In the genomic region with DNA sequence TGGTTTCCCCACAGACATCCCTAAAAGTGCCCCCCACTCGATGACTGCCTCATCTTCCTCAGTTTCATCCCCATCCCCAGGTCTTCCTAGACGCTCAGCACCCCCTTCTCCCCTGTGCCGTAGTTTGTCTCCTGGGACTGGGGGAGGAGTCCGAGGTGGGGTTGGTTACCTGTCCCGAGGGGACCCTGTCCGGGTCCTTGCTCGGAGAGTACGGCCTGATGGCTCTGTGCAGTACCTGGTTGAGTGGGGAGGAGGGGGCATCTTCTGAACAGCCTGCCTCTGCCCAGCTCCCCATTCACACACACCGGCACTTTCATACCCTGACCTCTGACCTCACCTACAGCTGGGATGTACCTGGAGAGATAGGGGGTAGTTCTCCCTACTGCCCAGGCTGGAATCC, we compare ENCODE assay signal across 9 cellular contexts. TPM values are rescaled to one million over a fixed set of nuclear protein-coding genes. Genes with fewer than 3 reads are reported as not detected.
A peak's percentile ranks its signal among the peaks of the same experiment; 100 is the strongest.
DNase-seq lines count a peak whose midpoint lies in the region; ATAC-seq and TF ChIP-seq lines count a peak whose summit lies in the region.
"Had no signal": no experiment of that assay in that cellular context is flagged by ENCODE, and none has a peak within 500 bp of the region (broad histone marks: within the 10 kb centered on the region; RNA-seq: fewer than 3 reads in every experiment).

No MANE protein-coding gene starts in this region.

- H3K9me3 Mint-ChIP-seq in activated T-cell treated with anti-CD3 and anti-CD28 coated beads, Interleukin-2, amount 50 U/mL, for 24 hours = no peaks in the 10 kb centered on the region
- no peaks in the 10 kb centered on the region for H3K9me3 Mint-ChIP-seq in activated T-helper 1 cell treated with anti-CD3 and anti-CD28 coated beads, Interleukin-12 subunit alpha, Interleukin-12 subunit beta, Interleukin-2, Interleukin-4 antibody, amounts not matched to agents 30 ng/mL and 10 ng/mL and 1 ng/mL, durations not matched to agents 14 hours and 24 hours and 36 hours
- no peaks in the 10 kb centered on the region for H3K9me3 Mint-ChIP-seq in stimulated activated naive CD8-positive, alpha-beta T cell treated with anti-CD3 and anti-CD28 coated beads, Interleukin-15, amount 100 ng/mL, for 72 hours

- intact Hi-C loops in activated T-helper 1 cell treated with anti-CD3 and anti-CD28 coated beads, Interleukin-12 subunit alpha, Interleukin-12 subunit beta, Interleukin-2, Interleukin-4 antibody, amounts not matched to agents 30 ng/mL and 10 ng/mL and 1 ng/mL, durations not matched to agents 14 hours and 24 hours and 36 hours (cut with micrococcal nuclease) = loop anchor here (2.0 to 10.0 kb wide), 5 partner anchors 15 to 1241 kb away; partner anchors contain the start of genes AGPAT1, BRD2, LEMD2 and PSMB8

- POLR2A ChIA-PET in GM10248 (lab: Yijun Ruan, JAX) = interaction anchor here (0.6 kb wide), 1 partner anchor 103 kb away, joined by 3 read pairs; no protein-coding TSS in a partner anchor

- peaks cover 20% of the 10 kb centered on the region for H3K4me1 ChIP-seq in iPS-15b (ENCODE audit: control insufficient read depth, insufficient read depth, low read length)

- H3K36me3 ChIP-seq in iPS-15b (ENCODE audit: control insufficient read depth, insufficient read depth, low read length) = peaks cover 30% of the 10 kb centered on the region

- H3K4me1 Mint-ChIP-seq in activated T-cell treated with anti-CD3 and anti-CD28 coated beads, Interleukin-2, amount 50 U/mL, for 24 hours (ENCODE audit: low read depth) = peaks cover 76% of the 10 kb centered on the region
- peaks cover 74% of the 10 kb centered on the region for H3K4me1 Mint-ChIP-seq in activated T-helper 1 cell treated with anti-CD3 and anti-CD28 coated beads, Interleukin-12 subunit alpha, Interleukin-12 subunit beta, Interleukin-2, Interleukin-4 antibody, amounts not matched to agents 30 ng/mL and 10 ng/mL and 1 ng/mL, durations not matched to agents 14 hours and 24 hours and 36 hours (ENCODE audit: low read depth)
- peaks cover 74% of the 10 kb centered on the region for H3K4me1 Mint-ChIP-seq in stimulated activated naive CD8-positive, alpha-beta T cell treated with anti-CD3 and anti-CD28 coated beads, Interleukin-15, amount 100 ng/mL, for 72 hours

- H3K9ac ChIP-seq in iPS-15b (ENCODE audit: low read depth, low read length) = no peak overlapping the region

- H3K27me3 ChIP-seq in iPS-15b (ENCODE audit: control insufficient read depth, insufficient read depth, low read length) = no peaks in the 10 kb centered on the region

- CTCF ChIA-PET in GM10248 (lab: Yijun Ruan, JAX) = interaction anchor here (1.1 to 2.1 kb wide), 3 partner anchors 10 to 25 kb away, joined by 4 to 7 read pairs (median 6); partner anchors contain the start of gene KIFC1

- no peak for DNase-seq in activated T-cell treated with anti-CD3 and anti-CD28 coated beads, Interleukin-2, amount 50 U/mL, for 24 hours
- DNase-seq in activated T-cell treated with anti-CD3 and anti-CD28 coated beads, Interleukin-2, amount 50 U/mL, for 48 hours = no peak
- no peak for DNase-seq in activated T-helper 1 cell treated with anti-CD3 and anti-CD28 coated beads, Interleukin-12 subunit alpha, Interleukin-12 subunit beta, Interleukin-2, Interleukin-4 antibody, amounts not matched to agents 30 ng/mL and 10 ng/mL and 1 ng/mL, durations not matched to agents 14 hours and 24 hours and 36 hours (ENCODE audit: low spot score)
- no peak for DNase-seq in stimulated activated naive CD8-positive, alpha-beta T cell treated with anti-CD3 and anti-CD28 coated beads, Interleukin-15, amount 100 ng/mL, for 72 hours
- DNase-seq in GM10248 (ENCODE audit: extremely low spot score) = no peak
- no peak for DNase-seq in stimulated activated naive CD4-positive, alpha-beta T cell treated with Interleukin-2 at 50 U/mL for 16 hours (lab: John Stamatoyannopoulos, UW)
- DNase-seq: AML-193 had no signal

- H3K27me3 Mint-ChIP-seq in activated T-cell treated with anti-CD3 and anti-CD28 coated beads, Interleukin-2, amount 50 U/mL, for 24 hours = no peaks in the 10 kb centered on the region
- no peaks in the 10 kb centered on the region for H3K27me3 Mint-ChIP-seq in activated T-helper 1 cell treated with anti-CD3 and anti-CD28 coated beads, Interleukin-12 subunit alpha, Interleukin-12 subunit beta, Interleukin-2, Interleukin-4 antibody, amounts not matched to agents 30 ng/mL and 10 ng/mL and 1 ng/mL, durations not matched to agents 14 hours and 24 hours and 36 hours (ENCODE audit: insufficient read depth)
- no peaks in the 10 kb centered on the region for H3K27me3 Mint-ChIP-seq in stimulated activated naive CD8-positive, alpha-beta T cell treated with anti-CD3 and anti-CD28 coated beads, Interleukin-15, amount 100 ng/mL, for 72 hours

- H3K4me3 Mint-ChIP-seq in activated T-cell treated with anti-CD3 and anti-CD28 coated beads, Interleukin-2, amount 50 U/mL, for 24 hours = peak overlapping the region; percentile 96
- H3K4me3 Mint-ChIP-seq in activated T-helper 1 cell treated with anti-CD3 and anti-CD28 coated beads, Interleukin-12 subunit alpha, Interleukin-12 subunit beta, Interleukin-2, Interleukin-4 antibody, amounts not matched to agents 30 ng/mL and 10 ng/mL and 1 ng/mL, durations not matched to agents 14 hours and 24 hours and 36 hours = peak overlapping the region; percentile 95
- peak overlapping the region; percentile 94 to 96 for H3K4me3 Mint-ChIP-seq in stimulated activated naive CD8-positive, alpha-beta T cell treated with anti-CD3 and anti-CD28 coated beads, Interleukin-15, amount 100 ng/mL, for 72 hours

- TF ChIP-seq CTCF in GM10248 (IDR thresholded peaks at IDR 0.05; ENCODE audit: control extremely low read depth, extremely low read depth, low read depth, missing control alignments) = no peak

- no peak for ATAC-seq in stimulated activated naive CD8-positive, alpha-beta T cell treated with anti-CD3 and anti-CD28 coated beads, Interleukin-15, amount 100 ng/mL, for 72 hours
- no peak for ATAC-seq in HG02763 (IDR thresholded peaks at IDR 0.05; ENCODE audit: unreplicated experiment)

- peaks cover 61% of the 10 kb centered on the region for H3K36me3 Mint-ChIP-seq in activated T-cell treated with anti-CD3 and anti-CD28 coated beads, Interleukin-2, amount 50 U/mL, for 24 hours (ENCODE audit: low read depth)
- H3K36me3 Mint-ChIP-seq in activated T-helper 1 cell treated with anti-CD3 and anti-CD28 coated beads, Interleukin-12 subunit alpha, Interleukin-12 subunit beta, Interleukin-2, Interleukin-4 antibody, amounts not matched to agents 30 ng/mL and 10 ng/mL and 1 ng/mL, durations not matched to agents 14 hours and 24 hours and 36 hours (ENCODE audit: low read depth) = peaks cover 29% of the 10 kb centered on the region

- H3K9me3 ChIP-seq in iPS-15b (ENCODE audit: control insufficient read depth, insufficient read depth, low read length) = no peaks in the 10 kb centered on the region

- peak overlapping the region; percentile 99 for H3K27ac Mint-ChIP-seq in activated T-cell treated with anti-CD3 and anti-CD28 coated beads, Interleukin-2, amount 50 U/mL, for 24 hours
- peak overlapping the region; percentile 96 for H3K27ac Mint-ChIP-seq in activated T-helper 1 cell treated with anti-CD3 and anti-CD28 coated beads, Interleukin-12 subunit alpha, Interleukin-12 subunit beta, Interleukin-2, Interleukin-4 antibody, amounts not matched to agents 30 ng/mL and 10 ng/mL and 1 ng/mL, durations not matched to agents 14 hours and 24 hours and 36 hours
- peak overlapping the region; percentile 89 to 99 for H3K27ac Mint-ChIP-seq in stimulated activated naive CD8-positive, alpha-beta T cell treated with anti-CD3 and anti-CD28 coated beads, Interleukin-15, amount 100 ng/mL, for 72 hours

- peak overlapping the region; percentile 98 for H3K4me3 ChIP-seq in iPS-15b (ENCODE audit: low read depth, low read length)

RNA-seq across cellular contexts. Expression of gene CUTA, which starts 2.1 kb away (rescaled TPM):
- total RNA-seq in activated T-helper 1 cell treated with anti-CD3 and anti-CD28 coated beads, Interleukin-12 subunit alpha, Interleukin-12 subunit beta, Interleukin-2, Interleukin-4 antibody, amounts not matched to agents 30 ng/mL and 10 ng/mL and 1 ng/mL, durations not matched to agents 14 hours and 24 hours and 36 hours = 131 and 137 TPM in 2 replicates

RNA-seq across cellular contexts. Expression of gene SYNGAP1, which starts 4.0 kb away (rescaled TPM):
- 37.1 and 56.6 TPM in 2 replicates for total RNA-seq in activated T-helper 1 cell treated with anti-CD3 and anti-CD28 coated beads, Interleukin-12 subunit alpha, Interleukin-12 subunit beta, Interleukin-2, Interleukin-4 antibody, amounts not matched to agents 30 ng/mL and 10 ng/mL and 1 ng/mL, durations not matched to agents 14 hours and 24 hours and 36 hours

RNA-seq across cellular contexts. Expression of gene PHF1, which starts 5.0 kb away (rescaled TPM):
- 28.7 and 38.8 TPM in 2 replicates for total RNA-seq in activated T-helper 1 cell treated with anti-CD3 and anti-CD28 coated beads, Interleukin-12 subunit alpha, Interleukin-12 subunit beta, Interleukin-2, Interleukin-4 antibody, amounts not matched to agents 30 ng/mL and 10 ng/mL and 1 ng/mL, durations not matched to agents 14 hours and 24 hours and 36 hours

RNA-seq across cellular contexts. Expression of gene KIFC1, which starts 24.2 kb away (rescaled TPM):
- total RNA-seq in activated T-helper 1 cell treated with anti-CD3 and anti-CD28 coated beads, Interleukin-12 subunit alpha, Interleukin-12 subunit beta, Interleukin-2, Interleukin-4 antibody, amounts not matched to agents 30 ng/mL and 10 ng/mL and 1 ng/mL, durations not matched to agents 14 hours and 24 hours and 36 hours = 54.7 and 59.6 TPM in 2 replicates

RNA-seq across cellular contexts. Expression of gene ZBTB9, which starts 38.5 kb away (rescaled TPM):
- 15.8 and 17.0 TPM in 2 replicates for total RNA-seq in activated T-helper 1 cell treated with anti-CD3 and anti-CD28 coated beads, Interleukin-12 subunit alpha, Interleukin-12 subunit beta, Interleukin-2, Interleukin-4 antibody, amounts not matched to agents 30 ng/mL and 10 ng/mL and 1 ng/mL, durations not matched to agents 14 hours and 24 hours and 36 hours
